In genomic region chr6:31760790-31761189, GRCh38 we compare ENCODE assay signal across 26 cellular contexts. TPM values are rescaled to one million over a fixed set of nuclear protein-coding genes. Genes with fewer than 3 reads are reported as not detected.
"Had no signal": no experiment of that assay in that cellular context is flagged by ENCODE, and none has a peak within 500 bp of the region (broad histone marks: within the 10 kb centered on the region; RNA-seq: fewer than 3 reads in every experiment).

No MANE protein-coding gene starts in this region.

- H3K4me3 Mint-ChIP-seq: activated B cell treated with CpG ODN at 0.5 μM for 24 hours; activated CD4-positive, alpha-beta T cell treated with anti-CD3 and anti-CD28 coated beads for 36 hours; activated naive CD4-positive, alpha-beta T cell treated with anti-CD3 and anti-CD28 coated beads for 36 hours; immature natural killer cell; naive thymus-derived CD4-positive, alpha-beta T cell; stimulated activated naive CD8-positive, alpha-beta T cell treated with anti-CD3 and anti-CD28 coated beads, Interleukin-15, Interleukin-2, amounts not matched to agents 100 ng/mL and 50 ng/mL, for 24 hours had no signal

- H3K9me3 Mint-ChIP-seq: activated B cell treated with CpG ODN at 0.5 μM for 24 hours; activated naive CD4-positive, alpha-beta T cell treated with anti-CD3 and anti-CD28 coated beads for 36 hours; immature natural killer cell; naive thymus-derived CD4-positive, alpha-beta T cell; stimulated activated naive CD8-positive, alpha-beta T cell treated with anti-CD3 and anti-CD28 coated beads, Interleukin-15, Interleukin-2, amounts not matched to agents 100 ng/mL and 50 ng/mL, for 24 hours had no signal

- H3K4me1 Mint-ChIP-seq: activated B cell treated with CpG ODN at 0.5 μM for 24 hours; activated CD4-positive, alpha-beta T cell treated with anti-CD3 and anti-CD28 coated beads for 36 hours; immature natural killer cell had no signal

- H3K27ac Mint-ChIP-seq: activated B cell treated with CpG ODN at 0.5 μM for 24 hours; activated CD4-positive, alpha-beta T cell treated with anti-CD3 and anti-CD28 coated beads for 36 hours; activated naive CD4-positive, alpha-beta T cell treated with anti-CD3 and anti-CD28 coated beads for 36 hours; stimulated activated naive CD8-positive, alpha-beta T cell treated with anti-CD3 and anti-CD28 coated beads, Interleukin-15, Interleukin-2, amounts not matched to agents 100 ng/mL and 50 ng/mL, for 24 hours had no signal

- H3K27me3 ChIP-seq: body of pancreas, cardiac muscle cell, ovary, right atrium auricular region, thyroid gland, upper lobe of right lung had no signal

- DNase-seq: activated B cell treated with CpG ODN at 0.5 μM for 24 hours; activated CD4-positive, alpha-beta T cell treated with anti-CD3 and anti-CD28 coated beads for 36 hours; activated CD4-positive, alpha-beta T cell treated with anti-CD3 and anti-CD28 coated beads, Interleukin-2, amount 50 U/mL, for 4 hours; activated effector memory CD4-positive, alpha-beta T cell treated with Interleukin-2 at 50 U/mL for 16 hours; activated naive CD4-positive, alpha-beta T cell treated with anti-CD3 and anti-CD28 coated beads for 36 hours; activated T-cell treated with anti-CD3 and anti-CD28 coated beads, Interleukin-2, amount 50 U/mL, for 48 hours; anterior cingulate cortex; body of pancreas; effector CD4-positive, alpha-beta T cell; erythroblast; foreskin fibroblast; immature natural killer cell; kidney glomerular epithelial cell; left ventricle myocardium inferior; naive thymus-derived CD4-positive, alpha-beta T cell; ovary; psoas muscle; stimulated activated CD4-positive, alpha-beta T cell treated with anti-CD3 and anti-CD28 coated beads, Interleukin-12 subunit alpha, Interleukin-12 subunit beta, amount 100 ng/mL, for 4 hours; substantia nigra; T-helper 1 cell; T-helper 9 cell; thyroid gland; upper lobe of right lung had no signal

- H3K4me3 ChIP-seq: body of pancreas, cardiac muscle cell, left ventricle myocardium inferior, ovary, psoas muscle, right atrium auricular region, thyroid gland, upper lobe of right lung had no signal

- H3K27ac ChIP-seq: body of pancreas, cardiac muscle cell, left ventricle myocardium inferior, ovary, psoas muscle, right atrium auricular region, thyroid gland, upper lobe of right lung had no signal

- H3K4me1 ChIP-seq: body of pancreas, psoas muscle, thyroid gland, upper lobe of right lung had no signal

- ATAC-seq: activated CD4-positive, alpha-beta T cell treated with anti-CD3 and anti-CD28 coated beads for 36 hours; body of pancreas; naive thymus-derived CD4-positive, alpha-beta T cell; psoas muscle; upper lobe of right lung had no signal

- H3K9me3 ChIP-seq: body of pancreas, left ventricle myocardium inferior, ovary, psoas muscle, right atrium auricular region, thyroid gland, upper lobe of right lung had no signal

- H3K27me3 Mint-ChIP-seq: activated B cell treated with CpG ODN at 0.5 μM for 24 hours; activated CD4-positive, alpha-beta T cell treated with anti-CD3 and anti-CD28 coated beads for 36 hours; naive thymus-derived CD4-positive, alpha-beta T cell; stimulated activated naive CD8-positive, alpha-beta T cell treated with anti-CD3 and anti-CD28 coated beads, Interleukin-15, Interleukin-2, amounts not matched to agents 100 ng/mL and 50 ng/mL, for 24 hours had no signal

- H3K36me3 ChIP-seq: cardiac muscle cell, ovary, right atrium auricular region, thyroid gland, upper lobe of right lung had no signal

RNA-seq across cellular contexts. Expression of gene SAPCD1, which starts 1.7 kb away (rescaled TPM):
- total RNA-seq: left ventricle myocardium inferior, right atrium auricular region had no signal
